8 cellular contexts compared by ENCODE assay signal in genomic region chr1:160399544-160400283, GRCh38. TPM values are rescaled to one million over a fixed set of nuclear protein-coding genes. Genes with fewer than 3 reads are reported as not detected.
DNase-seq lines count a peak whose midpoint lies in the region; ATAC-seq, FAIRE-seq and TF ChIP-seq lines count a peak whose summit lies in the region.

No MANE protein-coding gene starts in this region.

- no peak for FAIRE-seq in HTR-8/SVneo (lab: Jason Lieb, UNC)

- peak overlapping the region; percentile 45 for H3K9ac ChIP-seq in rectal smooth muscle tissue (ENCODE audit: low read length)

- H3K36me3 Mint-ChIP-seq in T-cell = no peaks in the 10 kb centered on the region

- H3K4me3 Mint-ChIP-seq in T-cell = peak overlapping the region; percentile 15 to 65 (median 39)

- H3K27me3 ChIP-seq in left ventricle myocardium inferior (ENCODE audit: low read depth) (peaks cover 8% of the 10 kb centered on the region), rectal smooth muscle tissue (ENCODE audit: control insufficient read depth, insufficient read depth, low read length) (no peaks in the 10 kb centered on the region)

- H3K27ac Mint-ChIP-seq in T-cell = no peak overlapping the region

- TF ChIP-seq CTCF in left ventricle myocardium inferior (IDR thresholded peaks at IDR 0.05; ENCODE audit: borderline replicate concordance) = no peak

- H3K36me3 ChIP-seq in left ventricle myocardium inferior (no peaks in the 10 kb centered on the region), rectal smooth muscle tissue (ENCODE audit: control insufficient read depth, insufficient read depth, low read length) (no peaks in the 10 kb centered on the region)

- POLR2A ChIA-PET in T-cell (lab: Charles Lee) = no interaction called here

- H3K4me3 ChIP-seq in left ventricle myocardium inferior (peak overlapping the region; percentile 83), rectal smooth muscle tissue (ENCODE audit: low read length) (peak overlapping the region; percentile 72)

- no peaks in the 10 kb centered on the region for H3K9me3 Mint-ChIP-seq in T-cell

- ATAC-seq in T-cell (replicated peaks in 1 of 4) = no peak
- ATAC-seq in HG02870 (IDR thresholded peaks at IDR 0.05; ENCODE audit: unreplicated experiment) = no peak

- H3K4me1 ChIP-seq in left ventricle myocardium inferior = peaks cover 49% of the 10 kb centered on the region
- H3K4me1 ChIP-seq in rectal smooth muscle tissue (ENCODE audit: control insufficient read depth, insufficient read depth, low read length) = peaks cover 4% of the 10 kb centered on the region

- peaks cover 6 to 12% (median 11%) of the 10 kb centered on the region in 3 donors for H3K4me1 Mint-ChIP-seq in T-cell

- H3K9me3 ChIP-seq in left ventricle myocardium inferior (replicated peaks) = no peaks in the 10 kb centered on the region

- DNase-seq in D341Med (ENCODE audit: low spot score) (peak; percentile 73), T-cell (no peak), left ventricle myocardium inferior (no peak), HTR-8/SVneo (ENCODE audit: insufficient read length, low spot score) (no peak), NCI-H1694 (lab: John Stamatoyannopoulos, UW) (no peak), NCI-H2081 treated with DMSO at 0.1 percent for 48 hours (lab: John Stamatoyannopoulos, UW) (no peak)

- peak overlapping the region; percentile 44 for H3K27ac ChIP-seq in left ventricle myocardium inferior (replicated peaks)
- H3K27ac ChIP-seq in rectal smooth muscle tissue (ENCODE audit: low read depth, low read length) = peak overlapping the region; percentile 70

- H3K27me3 Mint-ChIP-seq in T-cell = peaks cover 7 to 27% of the 10 kb centered on the region in 2 donors

- CTCF ChIA-PET in T-cell (lab: Charles Lee) = no interaction called here

- intact Hi-C loops in left ventricle myocardium inferior (cut with micrococcal nuclease) = no loop called here

RNA-seq across cellular contexts. Expression of gene VANGL2, which starts 0.7 kb away (rescaled TPM):
- total RNA-seq in T-cell (under 1 TPM in 3 of 5 donors, not detected in 2; 0.16 to 0.26 (median 0.20) TPM), left ventricle myocardium inferior (2.1 TPM)

RNA-seq across cellular contexts. Expression of gene NHLH1, which starts 32.8 kb away (rescaled TPM):
- under 1 TPM in 3 of 5 donors, not detected in 2; 0.16 to 0.38 (median 0.38) TPM for total RNA-seq in T-cell
- total RNA-seq in left ventricle myocardium inferior = not detected

RNA-seq across cellular contexts. Expression of gene NCSTN, which starts 56.5 kb away (rescaled TPM):
- total RNA-seq in T-cell = 10 to 100 TPM; 62.2 to 78.9 (median 71.8) TPM
- 53.6 TPM for total RNA-seq in left ventricle myocardium inferior

RNA-seq across cellular contexts. Expression of gene COPA, which starts 56.7 kb away (rescaled TPM):
- 100 to 1,000 TPM; 106 to 126 (median 111) TPM for total RNA-seq in T-cell
- total RNA-seq in left ventricle myocardium inferior = 90.4 TPM
